In the genomic region with DNA sequence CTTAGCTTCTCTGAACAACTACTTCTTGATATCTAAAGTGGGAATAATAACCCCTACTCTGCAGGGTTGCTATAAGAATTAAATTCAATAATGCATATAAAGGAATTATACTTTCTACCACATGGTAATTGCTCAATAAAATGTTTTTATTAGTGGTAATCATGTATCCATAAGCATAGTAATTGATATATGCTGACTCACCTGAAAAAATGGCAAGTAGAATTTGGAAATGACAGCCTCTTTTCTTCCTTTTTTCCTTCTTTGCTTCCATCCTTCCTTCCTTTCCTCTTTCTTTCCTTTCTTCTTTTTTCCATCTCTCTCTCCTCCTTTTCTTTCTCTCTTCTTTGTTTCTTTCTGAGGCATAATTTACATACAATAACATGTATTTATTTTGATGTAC, we compare ENCODE assay signal across 36 cellular contexts.
"Had no signal": no experiment of that assay in that cellular context is flagged by ENCODE, and none has a peak within 500 bp of the region (broad histone marks: within the 10 kb centered on the region; RNA-seq: fewer than 3 reads in every experiment).

No MANE protein-coding gene starts in this region.

- H3K4me1 Mint-ChIP-seq: activated B cell treated with CpG ODN at 0.5 μM for 24 hours; activated CD4-positive, alpha-beta memory T cell treated with anti-CD3 and anti-CD28 coated beads, Interleukin-2, amount 10 ng/mL, durations not matched to agents 7 days and 5 days; activated CD4-positive, alpha-beta T cell treated with anti-CD3 and anti-CD28 coated beads for 36 hours; activated CD4-positive, alpha-beta T cell treated with anti-CD3 and anti-CD28 coated beads, Interleukin-2, amount 10 ng/mL, durations not matched to agents 7 days and 5 days; activated CD8-positive, alpha-beta memory T cell treated with anti-CD3 and anti-CD28 coated beads, Interleukin-2, amount 10 ng/mL, durations not matched to agents 7 days and 5 days; activated naive CD4-positive, alpha-beta T cell treated with anti-CD3 and anti-CD28 coated beads, Interleukin-2, amount 10 ng/mL, durations not matched to agents 7 days and 5 days; activated naive CD4-positive, alpha-beta T cell treated with anti-CD3 and anti-CD28 coated beads, Interleukin-2, amount 50 U/mL, for 24 hours; activated naive CD8-positive, alpha-beta T cell treated with anti-CD3 and anti-CD28 coated beads, Interleukin-2, amount 10 ng/mL, durations not matched to agents 7 days and 5 days; activated naive CD8-positive, alpha-beta T cell treated with anti-CD3 and anti-CD28 coated beads, Interleukin-2, amount 50 U/mL, for 24 hours; brain; central memory CD8-positive, alpha-beta T cell had no signal

- H3K4me3 Mint-ChIP-seq: activated B cell treated with CpG ODN at 0.5 μM for 24 hours; activated CD4-positive, alpha-beta memory T cell treated with anti-CD3 and anti-CD28 coated beads, Interleukin-2, amount 10 ng/mL, durations not matched to agents 7 days and 5 days; activated CD4-positive, alpha-beta T cell treated with anti-CD3 and anti-CD28 coated beads for 36 hours; activated CD4-positive, alpha-beta T cell treated with anti-CD3 and anti-CD28 coated beads, Interleukin-2, amount 10 ng/mL, durations not matched to agents 7 days and 5 days; activated CD8-positive, alpha-beta memory T cell treated with anti-CD3 and anti-CD28 coated beads, Interleukin-2, amount 10 ng/mL, durations not matched to agents 7 days and 5 days; activated CD8-positive, alpha-beta T cell treated with anti-CD3 and anti-CD28 coated beads, Interleukin-2, amount 10 ng/mL, durations not matched to agents 7 days and 5 days; activated naive CD4-positive, alpha-beta T cell treated with anti-CD3 and anti-CD28 coated beads, Interleukin-2, amount 10 ng/mL, durations not matched to agents 7 days and 5 days; activated naive CD4-positive, alpha-beta T cell treated with anti-CD3 and anti-CD28 coated beads, Interleukin-2, amount 50 U/mL, for 24 hours; activated naive CD8-positive, alpha-beta T cell; activated naive CD8-positive, alpha-beta T cell treated with anti-CD3 and anti-CD28 coated beads, Interleukin-2, amount 10 ng/mL, durations not matched to agents 7 days and 5 days; activated naive CD8-positive, alpha-beta T cell treated with anti-CD3 and anti-CD28 coated beads, Interleukin-2, amount 50 U/mL, for 24 hours; activated T-cell treated with anti-CD3 and anti-CD28 coated beads, Interleukin-2, amount 50 U/mL, for 4 hours; brain; central memory CD8-positive, alpha-beta T cell; T-helper 1 cell treated with Interleukin-12 subunit alpha and Interleukin-12 subunit beta and Interleukin-4 antibody, amounts not matched to agents 30 μg/mL and 1 μg/mL, for 36 hours; T-helper 2 cell treated with Interferon-gamma antibody and Interleukin-4, amounts not matched to agents 5 μg/mL and 100 μg/mL, for 36 hours had no signal

- H3K27ac Mint-ChIP-seq: activated B cell treated with CpG ODN at 0.5 μM for 24 hours; activated CD4-positive, alpha-beta memory T cell treated with anti-CD3 and anti-CD28 coated beads, Interleukin-2, amount 10 ng/mL, durations not matched to agents 7 days and 5 days; activated CD4-positive, alpha-beta T cell treated with anti-CD3 and anti-CD28 coated beads for 36 hours; activated CD4-positive, alpha-beta T cell treated with anti-CD3 and anti-CD28 coated beads, Interleukin-2, amount 10 ng/mL, durations not matched to agents 7 days and 5 days; activated CD8-positive, alpha-beta memory T cell treated with anti-CD3 and anti-CD28 coated beads, Interleukin-2, amount 10 ng/mL, durations not matched to agents 7 days and 5 days; activated CD8-positive, alpha-beta T cell treated with anti-CD3 and anti-CD28 coated beads, Interleukin-2, amount 10 ng/mL, durations not matched to agents 7 days and 5 days; activated naive CD4-positive, alpha-beta T cell treated with anti-CD3 and anti-CD28 coated beads, Interleukin-2, amount 10 ng/mL, durations not matched to agents 7 days and 5 days; activated naive CD4-positive, alpha-beta T cell treated with anti-CD3 and anti-CD28 coated beads, Interleukin-2, amount 50 U/mL, for 24 hours; activated naive CD8-positive, alpha-beta T cell; activated naive CD8-positive, alpha-beta T cell treated with anti-CD3 and anti-CD28 coated beads, Interleukin-2, amount 10 ng/mL, durations not matched to agents 7 days and 5 days; activated naive CD8-positive, alpha-beta T cell treated with anti-CD3 and anti-CD28 coated beads, Interleukin-2, amount 50 U/mL, for 24 hours; activated T-helper 2 cell treated with anti-CD3 and anti-CD28 coated beads, Interferon-gamma antibody, Interleukin-2, Interleukin-4, amounts not matched to agents 10 μg/mL and 5 μg/mL and 100 μg/mL, durations not matched to agents 14 hours and 24 hours and 36 hours; brain; T-helper 1 cell treated with Interleukin-12 subunit alpha and Interleukin-12 subunit beta and Interleukin-4 antibody, amounts not matched to agents 30 μg/mL and 1 μg/mL, for 36 hours; T-helper 2 cell treated with Interferon-gamma antibody and Interleukin-4, amounts not matched to agents 5 μg/mL and 100 μg/mL, for 36 hours had no signal

- H3K4me1 ChIP-seq: ascending aorta, colonic mucosa had no signal

- FAIRE-seq: TTC549 had no signal

- H3K4me3 ChIP-seq: ascending aorta, cardiac muscle cell, colonic mucosa had no signal

- H3K36me3 Mint-ChIP-seq: activated CD8-positive, alpha-beta memory T cell treated with anti-CD3 and anti-CD28 coated beads, Interleukin-2, amount 10 ng/mL, durations not matched to agents 7 days and 5 days; activated naive CD4-positive, alpha-beta T cell treated with anti-CD3 and anti-CD28 coated beads, Interleukin-2, amount 10 ng/mL, durations not matched to agents 7 days and 5 days; activated naive CD4-positive, alpha-beta T cell treated with anti-CD3 and anti-CD28 coated beads, Interleukin-2, amount 50 U/mL, for 24 hours; activated naive CD8-positive, alpha-beta T cell; activated naive CD8-positive, alpha-beta T cell treated with anti-CD3 and anti-CD28 coated beads, Interleukin-2, amount 10 ng/mL, durations not matched to agents 7 days and 5 days; brain had no signal

- DNase-seq: activated B cell treated with CpG ODN at 0.5 μM for 24 hours; activated CD4-positive, alpha-beta memory T cell treated with anti-CD3 and anti-CD28 coated beads, Interleukin-2, amount 10 ng/mL, durations not matched to agents 7 days and 5 days; activated CD4-positive, alpha-beta T cell treated with anti-CD3 and anti-CD28 coated beads for 1 hour; activated CD4-positive, alpha-beta T cell treated with anti-CD3 and anti-CD28 coated beads for 36 hours; activated CD4-positive, alpha-beta T cell treated with anti-CD3 and anti-CD28 coated beads for 48 hours; activated CD4-positive, alpha-beta T cell treated with anti-CD3 and anti-CD28 coated beads, Interleukin-2, amount 10 ng/mL, durations not matched to agents 7 days and 5 days; activated CD4-positive, alpha-beta T cell treated with anti-CD3 and anti-CD28 coated beads, Interleukin-2, amount 50 U/mL, for 48 hours; activated CD8-positive, alpha-beta memory T cell treated with anti-CD3 and anti-CD28 coated beads for 24 hours; activated CD8-positive, alpha-beta memory T cell treated with anti-CD3 and anti-CD28 coated beads, Interleukin-2, amount 10 ng/mL, durations not matched to agents 7 days and 5 days; activated CD8-positive, alpha-beta memory T cell treated with anti-CD3 and anti-CD28 coated beads, Interleukin-2, amount 50 U/mL, for 48 hours; activated CD8-positive, alpha-beta T cell treated with anti-CD3 and anti-CD28 coated beads, Interleukin-2, amount 10 ng/mL, durations not matched to agents 7 days and 5 days; activated effector memory CD4-positive, alpha-beta T cell treated with Interleukin-2 at 50 U/mL for 16 hours; activated gamma-delta T cell; activated naive CD4-positive, alpha-beta T cell treated with anti-CD3 and anti-CD28 coated beads, Interleukin-2, amount 10 ng/mL, durations not matched to agents 7 days and 5 days; activated naive CD4-positive, alpha-beta T cell treated with Interleukin-2 at 50 U/mL for 16 hours; activated naive CD8-positive, alpha-beta T cell treated with anti-CD3 and anti-CD28 coated beads, Interleukin-2, amount 10 ng/mL, durations not matched to agents 7 days and 5 days; activated naive CD8-positive, alpha-beta T cell treated with anti-CD3 and anti-CD28 coated beads, Interleukin-2, amount 50 U/mL, for 24 hours; activated T-cell treated with anti-CD3 and anti-CD28 coated beads, Interleukin-2, amount 50 U/mL, for 4 hours; amygdala; anterior cingulate cortex; caudate nucleus; cerebellar nuclear complex; colonic mucosa; T-helper 2 cell; T-helper 9 cell had no signal

- H3K9me3 ChIP-seq: ascending aorta, colonic mucosa had no signal

- H3K27me3 Mint-ChIP-seq: activated B cell treated with CpG ODN at 0.5 μM for 24 hours; activated CD4-positive, alpha-beta memory T cell treated with anti-CD3 and anti-CD28 coated beads, Interleukin-2, amount 10 ng/mL, durations not matched to agents 7 days and 5 days; activated CD4-positive, alpha-beta T cell treated with anti-CD3 and anti-CD28 coated beads, Interleukin-2, amount 10 ng/mL, durations not matched to agents 7 days and 5 days; activated CD8-positive, alpha-beta memory T cell treated with anti-CD3 and anti-CD28 coated beads, Interleukin-2, amount 10 ng/mL, durations not matched to agents 7 days and 5 days; activated naive CD4-positive, alpha-beta T cell treated with anti-CD3 and anti-CD28 coated beads, Interleukin-2, amount 10 ng/mL, durations not matched to agents 7 days and 5 days; activated naive CD8-positive, alpha-beta T cell; activated naive CD8-positive, alpha-beta T cell treated with anti-CD3 and anti-CD28 coated beads, Interleukin-2, amount 10 ng/mL, durations not matched to agents 7 days and 5 days; brain; central memory CD8-positive, alpha-beta T cell had no signal

- H3K27me3 ChIP-seq: ascending aorta, cardiac muscle cell, colonic mucosa had no signal

- H3K9me3 Mint-ChIP-seq: activated B cell treated with CpG ODN at 0.5 μM for 24 hours; activated CD4-positive, alpha-beta memory T cell treated with anti-CD3 and anti-CD28 coated beads, Interleukin-2, amount 10 ng/mL, durations not matched to agents 7 days and 5 days; activated CD4-positive, alpha-beta T cell treated with anti-CD3 and anti-CD28 coated beads, Interleukin-2, amount 10 ng/mL, durations not matched to agents 7 days and 5 days; activated naive CD4-positive, alpha-beta T cell treated with anti-CD3 and anti-CD28 coated beads, Interleukin-2, amount 10 ng/mL, durations not matched to agents 7 days and 5 days; activated naive CD4-positive, alpha-beta T cell treated with anti-CD3 and anti-CD28 coated beads, Interleukin-2, amount 50 U/mL, for 24 hours; activated naive CD8-positive, alpha-beta T cell treated with anti-CD3 and anti-CD28 coated beads, Interleukin-2, amount 10 ng/mL, durations not matched to agents 7 days and 5 days; activated naive CD8-positive, alpha-beta T cell treated with anti-CD3 and anti-CD28 coated beads, Interleukin-2, amount 50 U/mL, for 24 hours; activated T-cell treated with anti-CD3 and anti-CD28 coated beads, Interleukin-2, amount 50 U/mL, for 4 hours; activated T-helper 2 cell treated with anti-CD3 and anti-CD28 coated beads, Interferon-gamma antibody, Interleukin-2, Interleukin-4, amounts not matched to agents 10 μg/mL and 5 μg/mL and 100 μg/mL, durations not matched to agents 14 hours and 24 hours and 36 hours; brain; T-helper 1 cell treated with Interleukin-12 subunit alpha and Interleukin-12 subunit beta and Interleukin-4 antibody, amounts not matched to agents 30 μg/mL and 1 μg/mL, for 36 hours; T-helper 2 cell treated with Interferon-gamma antibody and Interleukin-4, amounts not matched to agents 5 μg/mL and 100 μg/mL, for 36 hours had no signal

- H3K36me3 ChIP-seq: ascending aorta, cardiac muscle cell, colonic mucosa had no signal

- ATAC-seq: activated CD4-positive, alpha-beta T cell treated with anti-CD3 and anti-CD28 coated beads for 36 hours; activated CD8-positive, alpha-beta memory T cell treated with anti-CD3 and anti-CD28 coated beads, Interleukin-2, amount 10 ng/mL, durations not matched to agents 7 days and 5 days; activated CD8-positive, alpha-beta T cell treated with anti-CD3 and anti-CD28 coated beads, Interleukin-2, amount 10 ng/mL, durations not matched to agents 7 days and 5 days; activated naive CD8-positive, alpha-beta T cell treated with anti-CD3 and anti-CD28 coated beads, Interleukin-2, amount 50 U/mL, for 24 hours; activated T-cell treated with anti-CD3 and anti-CD28 coated beads, Interleukin-2, amount 50 U/mL, for 4 hours had no signal

- H3K27ac ChIP-seq: ascending aorta, cardiac muscle cell, colonic mucosa, VCaP had no signal
